ENCODE assay signal across 13 cellular contexts in the genomic region with DNA sequence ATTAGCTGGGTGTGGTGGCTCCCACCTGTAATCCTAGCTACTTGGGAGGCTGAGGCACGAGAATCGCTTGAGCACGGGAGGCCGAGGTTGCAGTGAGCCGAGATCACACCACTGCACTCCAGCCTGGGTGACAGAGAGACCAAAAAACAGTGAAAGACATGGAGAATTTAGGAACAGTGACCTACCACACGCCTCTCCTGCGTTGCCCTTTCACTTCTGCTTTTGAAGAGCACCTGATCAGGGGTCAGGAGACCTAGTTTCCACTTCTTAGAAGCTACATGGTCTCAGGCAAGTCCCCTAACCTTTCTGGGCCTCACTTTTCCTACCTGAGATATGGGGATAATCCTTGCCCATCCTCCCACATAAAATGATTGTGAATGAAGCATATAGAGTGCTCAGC. TPM values are rescaled to one million over a fixed set of nuclear protein-coding genes. Genes with fewer than 3 reads are reported as not detected.
DNase-seq lines count a peak whose midpoint lies in the region; ATAC-seq and TF ChIP-seq lines count a peak whose summit lies in the region.
"Had no signal": no experiment of that assay in that cellular context is flagged by ENCODE, and none has a peak within 500 bp of the region (broad histone marks: within the 10 kb centered on the region; RNA-seq: fewer than 3 reads in every experiment).

No MANE protein-coding gene starts in this region.

- H3K4me1 ChIP-seq in upper lobe of right lung, result no peaks in the 10 kb centered on the region
- H3K4me1 ChIP-seq: esophagus squamous epithelium had no signal

- H3K36me3 ChIP-seq in upper lobe of right lung, result peaks cover 2% of the 10 kb centered on the region

- H3K27me3 ChIP-seq in upper lobe of right lung, result no peaks in the 10 kb centered on the region
- H3K27me3 ChIP-seq: esophagus squamous epithelium had no signal

- peak; percentile 24 for DNase-seq in activated effector memory CD4-positive, alpha-beta T cell treated with anti-CD3 and anti-CD28 coated beads, Interleukin-2, amount 50 U/mL, for 16 hours
- DNase-seq in activated effector memory CD4-positive, alpha-beta T cell treated with Interleukin-2 at 50 U/mL for 16 hours, result no peak
- DNase-seq in upper lobe of right lung (no peak), SHP77 (lab: John Stamatoyannopoulos, UW) (no peak), GM19238 (ENCODE audit: insufficient read length, low spot score) (no peak)
- no peak for DNase-seq in activated naive CD8-positive, alpha-beta T cell treated with anti-CD3 and anti-CD28 coated beads for 36 hours
- DNase-seq: activated CD4-positive, alpha-beta T cell treated with anti-CD3 and anti-CD28 coated beads for 4 hours; esophagus squamous epithelium; retina had no signal

- no peak overlapping the region for H3K27ac Mint-ChIP-seq in activated naive CD8-positive, alpha-beta T cell treated with anti-CD3 and anti-CD28 coated beads for 36 hours
- H3K27ac Mint-ChIP-seq: activated T-helper 2 cell treated with anti-CD3 and anti-CD28 coated beads, Interferon-gamma antibody, Interleukin-2, Interleukin-4, amounts not matched to agents 10 μg/mL and 5 μg/mL and 100 μg/mL, durations not matched to agents 14 hours and 24 hours and 36 hours had no signal

- H3K9me3 ChIP-seq in upper lobe of right lung, result no peaks in the 10 kb centered on the region
- H3K9me3 ChIP-seq: esophagus squamous epithelium had no signal

- no peak overlapping the region for H3K4me3 Mint-ChIP-seq in activated naive CD8-positive, alpha-beta T cell treated with anti-CD3 and anti-CD28 coated beads for 36 hours

- no peak overlapping the region for H3K4me3 ChIP-seq in upper lobe of right lung
- H3K4me3 ChIP-seq: esophagus squamous epithelium, SK-N-MC had no signal

- H3K27ac ChIP-seq in upper lobe of right lung, result no peak overlapping the region
- H3K27ac ChIP-seq: esophagus squamous epithelium, SK-N-MC had no signal

- no peak for TF ChIP-seq CTCF in upper lobe of right lung (IDR thresholded peaks at IDR 0.05)

- H3K27me3 Mint-ChIP-seq in activated naive CD8-positive, alpha-beta T cell treated with anti-CD3 and anti-CD28 coated beads for 36 hours, result no peaks in the 10 kb centered on the region

- peaks cover 8% of the 10 kb centered on the region for H3K4me1 Mint-ChIP-seq in activated naive CD8-positive, alpha-beta T cell treated with anti-CD3 and anti-CD28 coated beads for 36 hours

- intact Hi-C loops in upper lobe of right lung (cut with DNase I), result no loop called here

- no peaks in the 10 kb centered on the region for H3K36me3 Mint-ChIP-seq in activated naive CD8-positive, alpha-beta T cell treated with anti-CD3 and anti-CD28 coated beads for 36 hours

- no peaks in the 10 kb centered on the region for H3K9me3 Mint-ChIP-seq in activated naive CD8-positive, alpha-beta T cell treated with anti-CD3 and anti-CD28 coated beads for 36 hours
- H3K9me3 Mint-ChIP-seq: activated T-helper 2 cell treated with anti-CD3 and anti-CD28 coated beads, Interferon-gamma antibody, Interleukin-2, Interleukin-4, amounts not matched to agents 10 μg/mL and 5 μg/mL and 100 μg/mL, durations not matched to agents 14 hours and 24 hours and 36 hours had no signal

- ATAC-seq in HG02763 (IDR thresholded peaks at IDR 0.05; ENCODE audit: unreplicated experiment) (peak; percentile 75), HG03571 (IDR thresholded peaks at IDR 0.05; ENCODE audit: unreplicated experiment) (peak; percentile 53), upper lobe of right lung (peak; percentile 15)

RNA-seq across cellular contexts. Expression of a gene that starts 12.2 kb away (rescaled TPM):
- 25.1 TPM for total RNA-seq in upper lobe of right lung
- 10 to 100 TPM; 12.1 to 12.6 TPM for total RNA-seq in activated naive CD8-positive, alpha-beta T cell treated with anti-CD3 and anti-CD28 coated beads for 36 hours

RNA-seq across cellular contexts. Expression of a gene that starts 30.1 kb away (rescaled TPM):
- total RNA-seq in upper lobe of right lung, result 54.2 TPM
- total RNA-seq in activated naive CD8-positive, alpha-beta T cell treated with anti-CD3 and anti-CD28 coated beads for 36 hours, result 10 to 100 TPM; 10.6 to 14.7 TPM

Comparison
In these comparisons a context has a peak if more than half of its experiments do, and no peak if none do; other contexts are left out.
1. ATAC-seq: peak in every context shown above with its lines; median percentile 75 in HG02763; 53 in HG03571; 15 in upper lobe of right lung.